ENCODE assay signal across 8 cellular contexts in genomic region chr17:11719203-11719602, GRCh38.
"Had no signal": no experiment of that assay in that cellular context is flagged by ENCODE, and none has a peak within 500 bp of the region (broad histone marks: within the 10 kb centered on the region; RNA-seq: fewer than 3 reads in every experiment).

No MANE protein-coding gene starts in this region.

- H3K4me1 Mint-ChIP-seq: IgD-negative memory B cell had no signal

- DNase-seq: GM23248, GOT3, H7, HFFc6 had no signal

- H3K36me3 ChIP-seq: HAP-1 had no signal

- ATAC-seq: HCT116 had no signal

- H3K36me3 Mint-ChIP-seq: IgD-negative memory B cell had no signal

- H3K4me1 ChIP-seq: HAP-1 had no signal

- H3K9me3 ChIP-seq: HAP-1 had no signal

- H3K4me3 ChIP-seq: GM23248, HAP-1 had no signal

- H3K9ac ChIP-seq: GM23248 had no signal

- H3K4me3 Mint-ChIP-seq: HFFc6, IgD-negative memory B cell had no signal

- H3K27me3 Mint-ChIP-seq: IgD-negative memory B cell had no signal

- H3K27ac Mint-ChIP-seq: HFFc6, IgD-negative memory B cell had no signal

- H3K27ac ChIP-seq: GM23248 had no signal

- FAIRE-seq: HTR-8/SVneo had no signal
